ENCODE assay signal across 32 cellular contexts in genomic region chr15:32904448-32904847, GRCh38.
"Had no signal": no experiment of that assay in that cellular context is flagged by ENCODE, and none has a peak within 500 bp of the region (broad histone marks: within the 10 kb centered on the region; RNA-seq: fewer than 3 reads in every experiment).

No MANE protein-coding gene starts in this region.

- H3K4me1 ChIP-seq: foreskin keratinocyte, gastrocnemius medialis had no signal

- DNase-seq: activated B cell treated with CpG ODN at 0.5 μM for 24 hours; activated CD4-positive, alpha-beta T cell treated with anti-CD3 and anti-CD28 coated beads for 48 hours; activated CD4-positive, alpha-beta T cell treated with anti-CD3 and anti-CD28 coated beads, Interleukin-2, amount 50 U/mL, for 1 hour; activated CD4-positive, alpha-beta T cell treated with anti-CD3 and anti-CD28 coated beads, Interleukin-2, amount 50 U/mL, for 48 hours; activated CD8-positive, alpha-beta memory T cell treated with anti-CD3 and anti-CD28 coated beads for 24 hours; activated CD8-positive, alpha-beta T cell treated with anti-CD3 and anti-CD28 coated beads for 36 hours; activated effector memory CD4-positive, alpha-beta T cell treated with Interleukin-2 at 50 U/mL for 16 hours; activated gamma-delta T cell treated with Interleukin-2 at 50 U/mL for 16 hours; activated naive CD4-positive, alpha-beta T cell treated with anti-CD3 and anti-CD28 coated beads for 36 hours; activated naive CD8-positive, alpha-beta T cell treated with anti-CD3 and anti-CD28 coated beads for 36 hours; activated naive CD8-positive, alpha-beta T cell treated with anti-CD3 and anti-CD28 coated beads, Interleukin-2, amount 50 U/mL, for 24 hours; activated T-cell treated with anti-CD3 and anti-CD28 coated beads, Interleukin-2, amount 50 U/mL, for 4 hours; adrenal gland; amygdala; aorta; body of pancreas; caudate nucleus; cortex of kidney; dermis blood vessel endothelial cell; effector CD4-positive, alpha-beta T cell; effector memory CD8-positive, alpha-beta T cell; erythroblast; foreskin keratinocyte; gastrocnemius medialis; glutamatergic neuron; heart left ventricle; T1000; WERI-Rb-1 had no signal

- FAIRE-seq: colon had no signal

- H3K27me3 ChIP-seq: adrenal gland, body of pancreas, esophagus muscularis mucosa, foreskin keratinocyte, gastrocnemius medialis, heart left ventricle had no signal

- H3K36me3 ChIP-seq: adrenal gland, esophagus muscularis mucosa, gastrocnemius medialis, WERI-Rb-1 had no signal

- H3K4me3 ChIP-seq: adrenal gland, body of pancreas, esophagus muscularis mucosa, gastrocnemius medialis, heart left ventricle had no signal

- ATAC-seq: activated CD4-positive, CD25-positive, alpha-beta regulatory T cell treated with anti-CD3 and anti-CD28 coated beads, Interleukin-2, amount 50 U/mL, for 24 hours; activated CD8-positive, alpha-beta T cell treated with anti-CD3 and anti-CD28 coated beads for 36 hours; activated naive CD8-positive, alpha-beta T cell treated with anti-CD3 and anti-CD28 coated beads, Interleukin-2, amount 50 U/mL, for 24 hours; activated T-cell treated with anti-CD3 and anti-CD28 coated beads, Interleukin-2, amount 50 U/mL, for 4 hours; activated T-helper 17 cell treated with anti-CD3 and anti-CD28 coated beads, Interleukin-2, amount 50 U/mL, for 72 hours; body of pancreas; effector memory CD8-positive, alpha-beta T cell; foreskin keratinocyte; gastrocnemius medialis; heart left ventricle had no signal

- H3K27ac ChIP-seq: adrenal gland, body of pancreas, esophagus muscularis mucosa, foreskin keratinocyte, gastrocnemius medialis, heart left ventricle, WERI-Rb-1 had no signal

- H3K9me3 ChIP-seq: adrenal gland, body of pancreas, esophagus muscularis mucosa, gastrocnemius medialis, heart left ventricle had no signal
